ENCODE assay signal across 12 cellular contexts in genomic region chr3:50950591-50950990, GRCh38.
DNase-seq lines count a peak whose midpoint lies in the region; ATAC-seq, FAIRE-seq and TF ChIP-seq lines count a peak whose summit lies in the region.
"Had no signal": no experiment of that assay in that cellular context is flagged by ENCODE, and none has a peak within 500 bp of the region (broad histone marks: within the 10 kb centered on the region; RNA-seq: fewer than 3 reads in every experiment).

No MANE protein-coding gene starts in this region.

- TF ChIP-seq POLR2A in GM12878 (IDR thresholded peaks at IDR 0.05; ENCODE audit: low read depth, low read length) (no peak), body of pancreas (IDR thresholded peaks at IDR 0.05) (no peak)

- SMC1A ChIA-PET in GM12878 (lab: Charles Lee; ENCODE audit: uncharacterized antibody, unreplicated experiment): interaction anchor here (0.6 to 1.9 kb wide), 3 partner anchors 15 to 233 kb away, joined by 3 to 4 read pairs (median 3); no protein-coding TSS in a partner anchor

- in situ Hi-C loops in GM12878 (cut with MboI): no loop called here

- intact Hi-C loops in GM12878 (cut with micrococcal nuclease; ENCODE audit: unreplicated experiment) (no loop called here), body of pancreas (cut with DNase I) (no loop called here), mucosa of descending colon (cut with DNase I, micrococcal nuclease) (no loop called here)

- H3K9ac ChIP-seq in GM12878 (ENCODE audit: control insufficient read depth, insufficient read depth, low read length): peak overlapping the region; percentile 24; the same call in 1 of the 2 replicates

- TF ChIP-seq CTCF in GM12878 (IDR thresholded peaks at IDR 0.05 in 2 of 3, conservative IDR thresholded peaks at IDR 0.05 in 1 of 3; ENCODE audit: control insufficient read depth in 2 of 3, extremely low read depth in 1 of 3, insufficient read depth in 1 of 3, low read depth in 3 of 3, low read length in 3 of 3): no peak
- TF ChIP-seq CTCF in body of pancreas (IDR thresholded peaks at IDR 0.05): no peak
- TF ChIP-seq CTCF in mucosa of descending colon (IDR thresholded peaks at IDR 0.05): no peak

- CTCF ChIA-PET in activated naive CD4-positive, alpha-beta T cell treated with anti-CD3 and anti-CD28 coated beads, Interleukin-2, amount 10 ng/mL, durations not matched to agents 7 days and 5 days (lab: Charles Lee): interaction anchor here (1.6 kb wide), 1 partner anchor 22 kb away, joined by 7 read pairs; no protein-coding TSS in a partner anchor
- CTCF ChIA-PET in GM12878 (lab: Yijun Ruan, JAX): interaction anchor here (0.6 to 1.2 kb wide), 2 partner anchors 21 to 552 kb away, joined by 4 read pairs; no protein-coding TSS in a partner anchor

- RAD21 ChIA-PET in GM12878 (lab: Charles Lee; ENCODE audit: unreplicated experiment): no interaction called here

- H3K9me3 Mint-ChIP-seq in activated naive CD4-positive, alpha-beta T cell treated with anti-CD3 and anti-CD28 coated beads, Interleukin-2, amount 10 ng/mL, durations not matched to agents 7 days and 5 days: no peaks in the 10 kb centered on the region
- no peaks in the 10 kb centered on the region for H3K9me3 Mint-ChIP-seq in activated naive CD4-positive, alpha-beta T cell treated with anti-CD3 and anti-CD28 coated beads, Interleukin-2, amount 50 U/mL, for 72 hours
- no peaks in the 10 kb centered on the region for H3K9me3 Mint-ChIP-seq in stimulated activated effector memory CD8-positive, alpha-beta T cell treated with anti-CD3 and anti-CD28 coated beads, Interleukin-12 subunit alpha, Interleukin-12 subunit beta, amount 100 ng/mL, for 72 hours

- no peaks in the 10 kb centered on the region for H3K9me3 ChIP-seq in GM12878 (replicated peaks; ENCODE audit: control insufficient read depth, insufficient read depth, low read length)
- H3K9me3 ChIP-seq in body of pancreas: no peaks in the 10 kb centered on the region
- no peaks in the 10 kb centered on the region for H3K9me3 ChIP-seq in mucosa of descending colon

- H3K4me3 ChIP-seq in GM12878 (peak overlapping the region; percentile 47; the same call in 1 of the 2 replicates), body of pancreas (no peak overlapping the region), mucosa of descending colon (no peak overlapping the region)
- H3K4me3 ChIP-seq: K562, skin epidermis had no signal

- DNase-seq in activated naive CD4-positive, alpha-beta T cell treated with anti-CD3 and anti-CD28 coated beads, Interleukin-2, amount 10 ng/mL, durations not matched to agents 7 days and 5 days: no peak
- no peak for DNase-seq in activated naive CD4-positive, alpha-beta T cell treated with anti-CD3 and anti-CD28 coated beads, Interleukin-2, amount 50 U/mL, for 72 hours (ENCODE audit: low spot score in 2 of 2)
- DNase-seq in GM12878 (ENCODE audit: low read depth, low spot score) (no peak), NCI-H146 (lab: John Stamatoyannopoulos, UW) (no peak), body of pancreas (no peak), mucosa of descending colon (no peak)
- no peak for DNase-seq in stimulated activated effector memory CD8-positive, alpha-beta T cell treated with anti-CD3 and anti-CD28 coated beads, Interleukin-12 subunit alpha, Interleukin-12 subunit beta, amount 100 ng/mL, for 72 hours (ENCODE audit: low spot score in 2 of 2)
- DNase-seq: cerebellar nuclear complex had no signal

- no peak for TF ChIP-seq RAD21 in GM12878 (IDR thresholded peaks at IDR 0.05; ENCODE audit: insufficient read depth, low read depth, low read length)

- no peak overlapping the region for H3K27ac Mint-ChIP-seq in activated naive CD4-positive, alpha-beta T cell treated with anti-CD3 and anti-CD28 coated beads, Interleukin-2, amount 10 ng/mL, durations not matched to agents 7 days and 5 days
- peak overlapping the region in 1 of 2 donors; percentile 35 for H3K27ac Mint-ChIP-seq in activated naive CD4-positive, alpha-beta T cell treated with anti-CD3 and anti-CD28 coated beads, Interleukin-2, amount 50 U/mL, for 72 hours
- H3K27ac Mint-ChIP-seq in stimulated activated effector memory CD8-positive, alpha-beta T cell treated with anti-CD3 and anti-CD28 coated beads, Interleukin-12 subunit alpha, Interleukin-12 subunit beta, amount 100 ng/mL, for 72 hours: peak overlapping the region; percentile 77

- POLR2A ChIA-PET in GM12878 (lab: Charles Lee): no interaction called here

- H3K4me2 ChIP-seq in GM12878 (ENCODE audit: control insufficient read depth, insufficient read depth): peak overlapping the region; percentile 68

- H3K27me3 Mint-ChIP-seq in activated naive CD4-positive, alpha-beta T cell treated with anti-CD3 and anti-CD28 coated beads, Interleukin-2, amount 10 ng/mL, durations not matched to agents 7 days and 5 days: peaks cover 7% of the 10 kb centered on the region

- H3K27me3 ChIP-seq in GM12878 (replicated peaks in 1 of 2; ENCODE audit: control insufficient read depth in 2 of 2, insufficient read depth in 2 of 2, low read length in 1 of 2): no peaks in the 10 kb centered on the region
- no peaks in the 10 kb centered on the region for H3K27me3 ChIP-seq in body of pancreas

- H3K27ac ChIP-seq in GM12878 (ENCODE audit: control insufficient read depth, insufficient read depth) (no peak overlapping the region), body of pancreas (no peak overlapping the region)
- H3K27ac ChIP-seq: skin epidermis had no signal

- no peak for ATAC-seq in activated naive CD4-positive, alpha-beta T cell treated with anti-CD3 and anti-CD28 coated beads, Interleukin-2, amount 50 U/mL, for 72 hours
- ATAC-seq in HG03066 (IDR thresholded peaks at IDR 0.05; ENCODE audit: low read depth, unreplicated experiment) (peak; percentile 60), GM12878 (no peak; the same call in 1 of the 3 replicates), body of pancreas (no peak), mucosa of descending colon (no peak)
- peak; percentile 51 for ATAC-seq in stimulated activated effector memory CD8-positive, alpha-beta T cell treated with anti-CD3 and anti-CD28 coated beads, Interleukin-12 subunit alpha, Interleukin-12 subunit beta, amount 100 ng/mL, for 72 hours
- ATAC-seq: K562 had no signal

- peaks cover 13% of the 10 kb centered on the region for H3K4me1 Mint-ChIP-seq in activated naive CD4-positive, alpha-beta T cell treated with anti-CD3 and anti-CD28 coated beads, Interleukin-2, amount 10 ng/mL, durations not matched to agents 7 days and 5 days
- H3K4me1 Mint-ChIP-seq in stimulated activated effector memory CD8-positive, alpha-beta T cell treated with anti-CD3 and anti-CD28 coated beads, Interleukin-12 subunit alpha, Interleukin-12 subunit beta, amount 100 ng/mL, for 72 hours: peaks cover 20% of the 10 kb centered on the region

- BruUV-seq in GM12878 (replicated peaks; lab: Mats Ljungman, UMichigan): no TSS peak

- H3K4me3 Mint-ChIP-seq in activated naive CD4-positive, alpha-beta T cell treated with anti-CD3 and anti-CD28 coated beads, Interleukin-2, amount 10 ng/mL, durations not matched to agents 7 days and 5 days: peak overlapping the region; percentile 55
- peak overlapping the region; percentile 60 for H3K4me3 Mint-ChIP-seq in stimulated activated effector memory CD8-positive, alpha-beta T cell treated with anti-CD3 and anti-CD28 coated beads, Interleukin-12 subunit alpha, Interleukin-12 subunit beta, amount 100 ng/mL, for 72 hours

- no peaks in the 10 kb centered on the region for H3K36me3 Mint-ChIP-seq in activated naive CD4-positive, alpha-beta T cell treated with anti-CD3 and anti-CD28 coated beads, Interleukin-2, amount 10 ng/mL, durations not matched to agents 7 days and 5 days
- no peaks in the 10 kb centered on the region for H3K36me3 Mint-ChIP-seq in activated naive CD4-positive, alpha-beta T cell treated with anti-CD3 and anti-CD28 coated beads, Interleukin-2, amount 50 U/mL, for 72 hours
- no peaks in the 10 kb centered on the region for H3K36me3 Mint-ChIP-seq in stimulated activated effector memory CD8-positive, alpha-beta T cell treated with anti-CD3 and anti-CD28 coated beads, Interleukin-12 subunit alpha, Interleukin-12 subunit beta, amount 100 ng/mL, for 72 hours

- TF ChIP-seq EP300 in GM12878 (IDR thresholded peaks at IDR 0.05; ENCODE audit: borderline replicate concordance in 1 of 2, control insufficient read depth in 1 of 2, low read depth in 2 of 2, low read length in 2 of 2): no peak

- H4K20me1 ChIP-seq in GM12878 (ENCODE audit: control insufficient read depth, insufficient read depth): no peaks in the 10 kb centered on the region

- FAIRE-seq in GM12878 (lab: Jason Lieb, UNC): no peak
- FAIRE-seq: K562, TTC549 had no signal

- H3K36me3 ChIP-seq in GM12878 (ENCODE audit: control insufficient read depth in 2 of 2, insufficient read depth in 2 of 2, low read length in 1 of 2) (no peaks in the 10 kb centered on the region), body of pancreas (replicated peaks in 1 of 2; ENCODE audit: insufficient read depth in 1 of 2, low read depth in 2 of 2) (no peaks in the 10 kb centered on the region), mucosa of descending colon (ENCODE audit: low read depth) (no peaks in the 10 kb centered on the region)

- peak overlapping the region; percentile 84 for H2AFZ ChIP-seq in GM12878 (ENCODE audit: control insufficient read depth, low read depth, low read length)

- H3K79me2 ChIP-seq in GM12878 (ENCODE audit: control insufficient read depth, insufficient read depth, low read length): no peaks in the 10 kb centered on the region

- 0% methylated on average over 2 of the region's 2 CpGs for WGBS in GM12878 (ENCODE audit: insufficient coverage, insufficient replicate concordance, low lambda C conversion rate, missing lambda C conversion rate)
- 45 to 51% methylated on average over 2 of the region's 2 CpGs for WGBS in body of pancreas, 2 donors

- H3K4me1 ChIP-seq in GM12878 (ENCODE audit: control insufficient read depth, insufficient read depth, low read length) (no peaks in the 10 kb centered on the region), body of pancreas (no peaks in the 10 kb centered on the region), mucosa of descending colon (ENCODE audit: low read depth) (no peaks in the 10 kb centered on the region)

TF ChIP-seq in GM12878, 131 proteins besides CTCF, POLR2A, EP300 and RAD21 (continues in another document):
- no peak for TF ChIP-seq HDAC6 (IDR thresholded peaks at IDR 0.05; ENCODE audit: unreplicated experiment)

Comparison
In these comparisons a context has a peak if more than half of its experiments do, and no peak if none do; other contexts are left out.
1. ATAC-seq: peak in HG03066 (single experiment) and stimulated activated effector memory CD8-positive, alpha-beta T cell treated with anti-CD3 and anti-CD28 coated beads, Interleukin-12 subunit alpha, Interleukin-12 subunit beta, amount 100 ng/mL, for 72 hours (single experiment); none in activated naive CD4-positive, alpha-beta T cell treated with anti-CD3 and anti-CD28 coated beads, Interleukin-2, amount 50 U/mL, for 72 hours (0 of 2), GM12878 (single experiment), body of pancreas (single experiment) and mucosa of descending colon (single experiment).